In the genomic region with DNA sequence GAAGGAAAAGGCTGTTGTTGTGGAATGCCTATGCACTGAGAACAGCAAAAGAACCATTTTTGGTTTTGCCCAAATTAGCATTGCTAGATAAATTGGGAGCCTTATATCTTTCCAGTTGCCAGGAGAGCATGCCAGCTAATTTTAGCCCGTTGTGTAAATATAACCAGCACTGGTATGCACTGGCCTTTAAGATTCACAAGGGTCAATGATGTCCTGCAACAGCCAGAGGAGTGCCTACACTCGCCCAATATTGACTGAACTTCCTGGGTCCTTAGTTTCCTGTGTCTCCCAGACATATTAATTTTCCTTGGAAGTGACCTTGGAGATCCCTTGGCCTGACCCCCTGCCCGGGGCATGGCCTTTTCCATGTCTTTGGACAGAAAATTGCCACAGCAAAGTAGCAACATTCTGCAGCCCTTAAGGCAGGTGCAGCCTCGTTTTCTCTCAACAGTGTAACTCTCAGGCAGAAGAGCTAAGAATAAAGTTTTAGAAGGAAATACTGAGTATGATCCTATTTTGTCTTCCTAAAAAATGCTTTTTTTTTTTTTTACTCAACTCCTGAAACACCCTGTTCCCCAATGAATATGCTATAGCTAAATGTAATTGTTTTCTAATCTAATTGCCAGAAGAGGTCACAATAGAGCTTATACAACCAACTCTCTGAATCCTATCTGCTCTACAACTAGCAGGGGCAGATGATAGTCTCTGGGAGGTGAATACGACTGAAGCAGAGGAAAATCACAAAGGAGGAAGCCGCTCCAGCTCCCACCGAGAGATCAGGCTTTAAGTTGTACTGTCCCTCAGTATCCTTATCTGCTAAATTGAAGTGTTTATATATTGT, we compare ENCODE assay signal across 9 cellular contexts.
A peak's percentile ranks its signal among the peaks of the same experiment; 100 is the strongest.
DNase-seq lines count a peak whose midpoint lies in the region; ATAC-seq, FAIRE-seq and TF ChIP-seq lines count a peak whose summit lies in the region.
"Had no signal": no experiment of that assay in that cellular context is flagged by ENCODE, and none has a peak within 500 bp of the region (broad histone marks: within the 10 kb centered on the region; RNA-seq: fewer than 3 reads in every experiment).

No MANE protein-coding gene starts in this region.

- H3K27me3 Mint-ChIP-seq in CD4-positive, alpha-beta T cell, result no peaks in the 10 kb centered on the region

- SMC1A ChIA-PET in GM12878 (lab: Charles Lee; ENCODE audit: uncharacterized antibody, unreplicated experiment), result interaction anchor here (0.6 to 5.5 kb wide), 24 partner anchors 22 to 210 kb away, joined by 3 to 119 read pairs (median 4); no protein-coding TSS in a partner anchor

- 33% methylated on average over 7 of the region's 7 CpGs for WGBS in GM12878 (ENCODE audit: insufficient coverage, insufficient replicate concordance, low lambda C conversion rate, missing lambda C conversion rate)

- no peaks in the 10 kb centered on the region for H3K4me1 ChIP-seq in GM12878 (ENCODE audit: control insufficient read depth, insufficient read depth, low read length)

- no peak overlapping the region for H3K27ac Mint-ChIP-seq in CD4-positive, alpha-beta T cell

- no peaks in the 10 kb centered on the region for H4K20me1 ChIP-seq in GM12878 (ENCODE audit: control insufficient read depth, insufficient read depth)

- no peak overlapping the region for H3K27ac ChIP-seq in CD4-positive, alpha-beta T cell (ENCODE audit: low read depth, low read length)
- no peak overlapping the region for H3K27ac ChIP-seq in GM12878 (ENCODE audit: control insufficient read depth, insufficient read depth)

- POLR2A ChIA-PET in CD4-positive, alpha-beta T cell (lab: Charles Lee), result interaction anchor here (0.6 to 1.6 kb wide), 4 partner anchors 10 to 162 kb away, joined by 3 to 8 read pairs (median 4); a partner anchor contains a TSS
- POLR2A ChIA-PET in GM12878 (lab: Charles Lee), result interaction anchor here (0.7 kb wide), 1 partner anchor 162 kb away, joined by 4 read pairs; no protein-coding TSS in a partner anchor

- H3K36me3 Mint-ChIP-seq in CD4-positive, alpha-beta T cell (ENCODE audit: low read depth), result no peaks in the 10 kb centered on the region

- no peak for TF ChIP-seq EP300 in GM12878 (IDR thresholded peaks at IDR 0.05; ENCODE audit: borderline replicate concordance in 1 of 2, control insufficient read depth in 1 of 2, low read depth in 2 of 2, low read length in 2 of 2)

- H3K4me2 ChIP-seq in GM12878 (ENCODE audit: control insufficient read depth, insufficient read depth), result no peak overlapping the region

- peak; percentile 75 for TF ChIP-seq RAD21 in GM12878 (IDR thresholded peaks at IDR 0.05; ENCODE audit: insufficient read depth, low read depth, low read length)

- H3K4me3 ChIP-seq in Jurkat, Clone E6-1 (ENCODE audit: low read length), result no peak overlapping the region
- H3K4me3 ChIP-seq in GM12878, result no peak overlapping the region

- CTCF ChIA-PET in CD4-positive, alpha-beta T cell (lab: Charles Lee), result interaction anchor here (0.6 to 2.6 kb wide), 6 partner anchors 20 to 231 kb away, joined by 3 to 30 read pairs (median 4); no protein-coding TSS in a partner anchor
- CTCF ChIA-PET in GM12878 (lab: Yijun Ruan, JAX), result interaction anchor here (0.6 to 6.3 kb wide), 24 partner anchors 11 to 302 kb away, joined by 3 to 149 read pairs (median 3); no protein-coding TSS in a partner anchor

- no peak for TF ChIP-seq POLR2A in GM12878 (IDR thresholded peaks at IDR 0.05; ENCODE audit: low read depth, low read length)

- in situ Hi-C loops in GM12878 (cut with MboI), result no loop called here

- H3K9me3 Mint-ChIP-seq in CD4-positive, alpha-beta T cell, result no peaks in the 10 kb centered on the region

- intact Hi-C loops in CD4-positive, alpha-beta T cell (cut with DNase I, micrococcal nuclease), result loop anchor here (1.0 to 10.0 kb wide), 3 partner anchors 81 to 163 kb away; no protein-coding TSS in a partner anchor
- intact Hi-C loops in GM12878 (cut with micrococcal nuclease; ENCODE audit: unreplicated experiment) (loop anchor here (2.0 to 5.0 kb wide), 2 partner anchors 81 to 162 kb away; no protein-coding TSS in a partner anchor), left colon (cut with DNase I, micrococcal nuclease) (no loop called here)

- H3K4me3 Mint-ChIP-seq in CD4-positive, alpha-beta T cell, result no peak overlapping the region

- H3K9ac ChIP-seq in GM12878 (ENCODE audit: control insufficient read depth, insufficient read depth, low read length), result no peak overlapping the region

- H3K36me3 ChIP-seq in GM12878 (ENCODE audit: control insufficient read depth in 2 of 2, insufficient read depth in 2 of 2, low read length in 1 of 2), result no peaks in the 10 kb centered on the region

- DNase-seq in CD4-positive, alpha-beta T cell, result no peak
- DNase-seq in Jurkat, Clone E6-1 (ENCODE audit: low read depth, low spot score), result peak; percentile 21
- no peak for DNase-seq in GM12878 (ENCODE audit: low read depth, low spot score)
- DNase-seq in left colon, result no peak
- DNase-seq in stimulated activated CD4-positive, alpha-beta T cell treated with anti-CD3 and anti-CD28 coated beads, Interleukin-4, amount 100 ng/mL, for 24 hours, result no peak
- DNase-seq in stimulated activated CD4-positive, alpha-beta T cell treated with anti-CD3 and anti-CD28 coated beads, Interleukin-4, amount 100 ng/mL, for 4 hours, result no peak

- no peaks in the 10 kb centered on the region for H3K27me3 ChIP-seq in CD4-positive, alpha-beta T cell (ENCODE audit: control insufficient read depth, insufficient read depth, low read length)
- H3K27me3 ChIP-seq in GM12878 (replicated peaks in 1 of 2; ENCODE audit: control insufficient read depth in 2 of 2, insufficient read depth in 2 of 2, low read length in 1 of 2), result no peaks in the 10 kb centered on the region

- peaks cover under 1% of the 10 kb centered on the region for H3K9me3 ChIP-seq in CD4-positive, alpha-beta T cell (ENCODE audit: control insufficient read depth, low read length)
- H3K9me3 ChIP-seq in GM12878 (replicated peaks; ENCODE audit: control insufficient read depth, insufficient read depth, low read length), result no peaks in the 10 kb centered on the region; the same call in 2 of the 3 replicates

- no peaks in the 10 kb centered on the region for H3K79me2 ChIP-seq in GM12878 (ENCODE audit: control insufficient read depth, insufficient read depth, low read length)

- peak overlapping the region; percentile 5; the same call in 1 of the 2 replicates for H2AFZ ChIP-seq in GM12878 (ENCODE audit: control insufficient read depth, low read depth, low read length)

- ATAC-seq in CD4-positive, alpha-beta T cell (ENCODE audit: poor library complexity), result peak; percentile 61
- peak; percentile 64 for ATAC-seq in GM12878
- peak; percentile 69 for ATAC-seq in left colon
- ATAC-seq in GM21515 (IDR thresholded peaks at IDR 0.05; ENCODE audit: unreplicated experiment), result no peak
- ATAC-seq in HG03571 (IDR thresholded peaks at IDR 0.05; ENCODE audit: unreplicated experiment), result no peak

- no peaks in the 10 kb centered on the region for H3K4me1 Mint-ChIP-seq in CD4-positive, alpha-beta T cell (ENCODE audit: low read depth)

- BruUV-seq in GM12878 (replicated peaks; lab: Mats Ljungman, UMichigan), result no TSS peak

- TF ChIP-seq CTCF in CD4-positive, alpha-beta T cell (IDR thresholded peaks at IDR 0.05), result peak; percentile 49
- TF ChIP-seq CTCF in GM12878 (IDR thresholded peaks at IDR 0.05 in 2 of 3, conservative IDR thresholded peaks at IDR 0.05 in 1 of 3; ENCODE audit: control insufficient read depth in 2 of 3, extremely low read depth in 1 of 3, insufficient read depth in 1 of 3, low read depth in 3 of 3, low read length in 3 of 3), result peak in 2 of 3 experiments; percentile 25 to 37; a peak in 3 of 6 replicates

- RAD21 ChIA-PET in GM12878 (lab: Charles Lee; ENCODE audit: unreplicated experiment), result interaction anchor here (0.7 to 4.8 kb wide), 16 partner anchors 8 to 208 kb away, joined by 3 to 110 read pairs (median 4); no protein-coding TSS in a partner anchor

- no peak for FAIRE-seq in GM12878 (lab: Jason Lieb, UNC)
- FAIRE-seq: TTC549 had no signal

TF ChIP-seq in GM12878, 131 proteins besides CTCF, POLR2A, EP300 and RAD21:
- TF ChIP-seq SMC3 (IDR thresholded peaks at IDR 0.05; ENCODE audit: borderline replicate concordance, low read length), result peak; percentile 57; the same call in 1 of the 2 replicates
- TF ChIP-seq SPI1 (IDR thresholded peaks at IDR 0.05; ENCODE audit: borderline replicate concordance, insufficient read depth, low read depth, low read length), result no peak

Comparison
In these comparisons a context has a peak if more than half of its experiments do, and no peak if none do; other contexts are left out.
1. ATAC-seq: peak in CD4-positive, alpha-beta T cell (single experiment), GM12878 (single experiment) and left colon (single experiment); none in GM21515 (single experiment) and HG03571 (single experiment).
2. intact Hi-C loops: an anchor here in CD4-positive, alpha-beta T cell (1.0 to 10.0 kb wide) and GM12878 (2.0 to 5.0 kb wide); none called in left colon.